9 cellular contexts compared by ENCODE assay signal in the genomic region with DNA sequence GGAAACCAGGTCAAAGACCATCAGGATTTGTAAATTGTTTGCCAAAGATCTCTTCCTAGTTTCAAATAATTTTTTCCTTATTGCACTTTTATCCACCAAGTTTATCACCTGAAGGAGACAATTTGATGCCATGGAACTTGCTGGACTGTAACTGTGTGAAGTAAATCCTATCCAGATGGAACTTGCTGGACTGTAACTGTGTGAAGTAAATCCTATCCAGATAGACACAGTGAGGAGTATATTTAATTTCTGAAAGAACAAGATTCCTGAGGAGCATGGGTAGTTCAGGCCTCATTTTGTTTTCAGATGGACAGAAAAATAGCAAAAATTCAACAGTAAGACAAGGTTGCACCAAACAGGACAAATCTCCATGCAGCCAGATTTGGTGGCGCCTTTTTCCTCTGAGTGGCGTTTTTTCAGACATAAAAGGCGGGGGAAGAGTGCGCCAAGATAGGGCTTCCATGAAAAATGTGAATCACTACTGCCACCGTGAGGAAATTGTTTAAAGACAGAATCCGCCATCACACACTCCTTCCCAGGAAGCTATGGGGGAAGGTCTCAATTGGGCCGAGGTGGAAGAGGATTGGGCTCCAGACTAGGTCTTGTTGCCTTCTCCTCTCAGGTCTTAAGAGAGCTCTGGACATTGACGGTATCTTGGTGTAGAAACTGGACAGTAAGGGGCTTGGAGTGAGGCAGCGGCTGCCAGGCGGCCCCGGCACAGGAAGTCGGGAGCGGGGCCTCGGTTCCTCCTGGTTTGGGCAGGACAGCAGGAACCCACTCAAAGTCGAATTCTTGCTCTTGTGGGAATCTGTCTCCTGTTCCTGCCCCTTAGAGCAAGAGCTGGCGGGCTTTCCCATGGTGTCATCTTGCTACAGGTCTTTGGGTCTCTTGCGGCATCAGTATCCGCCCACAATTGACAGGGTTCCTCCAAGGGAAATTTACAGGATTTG.
DNase-seq lines count a peak whose midpoint lies in the region; ATAC-seq and TF ChIP-seq lines count a peak whose summit lies in the region.
"Had no signal": no experiment of that assay in that cellular context is flagged by ENCODE, and none has a peak within 500 bp of the region (broad histone marks: within the 10 kb centered on the region; RNA-seq: fewer than 3 reads in every experiment).

No MANE protein-coding gene starts in this region.

- DNase-seq in CD8-positive, alpha-beta memory T cell = peak in 2 of 5 donors; percentile 77 to 78
- DNase-seq in HUDEP-2 (lab: John Stamatoyannopoulos, UW; ENCODE audit: unreplicated experiment in 76 of 76) = no peak
- DNase-seq in activated naive CD4-positive, alpha-beta T cell treated with anti-CD3 and anti-CD28 coated beads, Interleukin-2, amount 50 U/mL, for 16 hours = no peak
- no peak for DNase-seq in dermis blood vessel endothelial cell
- DNase-seq in cerebellar cortex (ENCODE audit: low spot score) = no peak
- DNase-seq: activated CD4-positive, alpha-beta T cell treated with anti-CD3 and anti-CD28 coated beads, Interleukin-2, amount 10 ng/mL, durations not matched to agents 24 days and 14 days had no signal

- peak overlapping the region in 6 of 8 donors; percentile 90 to 97 (median 94) for H3K27ac Mint-ChIP-seq in CD8-positive, alpha-beta memory T cell
- H3K27ac Mint-ChIP-seq: activated CD4-positive, alpha-beta T cell treated with anti-CD3 and anti-CD28 coated beads, Interleukin-2, amount 10 ng/mL, durations not matched to agents 24 days and 14 days had no signal

- no peak overlapping the region for H3K4me3 ChIP-seq in CD8-positive, alpha-beta memory T cell (ENCODE audit: low read length)
- peak overlapping the region; percentile 47 for H3K4me3 ChIP-seq in WI38 (ENCODE audit: low read depth, low read length)
- peak overlapping the region; percentile 68 to 86 for H3K4me3 ChIP-seq in mucosa of rectum (ENCODE audit: low read length in 2 of 2)

- POLR2A ChIA-PET in CD8-positive, alpha-beta memory T cell (lab: Charles Lee) = no interaction called here

- H3K27ac ChIP-seq in CD8-positive, alpha-beta memory T cell (ENCODE audit: low read depth, low read length) = no peak overlapping the region
- H3K27ac ChIP-seq in mucosa of rectum (ENCODE audit: low read depth in 2 of 2, low read length in 2 of 2) = peak overlapping the region in 1 of 2 donors; percentile 56

- H3K4me1 Mint-ChIP-seq in CD8-positive, alpha-beta memory T cell = peaks cover 0 to 16% (median 9%) of the 10 kb centered on the region in 3 donors
- H3K4me1 Mint-ChIP-seq: activated CD4-positive, alpha-beta T cell treated with anti-CD3 and anti-CD28 coated beads, Interleukin-2, amount 10 ng/mL, durations not matched to agents 24 days and 14 days had no signal

- no peaks in the 10 kb centered on the region for H3K36me3 Mint-ChIP-seq in CD8-positive, alpha-beta memory T cell

- H3K4me1 ChIP-seq in CD8-positive, alpha-beta memory T cell (ENCODE audit: insufficient read depth, low read length) = no peaks in the 10 kb centered on the region
- peaks cover 8 to 9% of the 10 kb centered on the region in 2 donors for H3K4me1 ChIP-seq in mucosa of rectum (ENCODE audit: control insufficient read depth in 2 of 2, insufficient read depth in 2 of 2, low read length in 2 of 2)

- no peaks in the 10 kb centered on the region for H3K27me3 ChIP-seq in CD8-positive, alpha-beta memory T cell (ENCODE audit: insufficient read depth, low read length, poor library complexity, severe bottlenecking)
- no peaks in the 10 kb centered on the region for H3K27me3 ChIP-seq in mucosa of rectum (ENCODE audit: control insufficient read depth in 2 of 2, insufficient read depth in 2 of 2, low read length in 2 of 2)

- CTCF ChIA-PET in CD8-positive, alpha-beta memory T cell (lab: Charles Lee) = no interaction called here

- no peaks in the 10 kb centered on the region for H3K27me3 Mint-ChIP-seq in CD8-positive, alpha-beta memory T cell
- H3K27me3 Mint-ChIP-seq: activated CD4-positive, alpha-beta T cell treated with anti-CD3 and anti-CD28 coated beads, Interleukin-2, amount 10 ng/mL, durations not matched to agents 24 days and 14 days had no signal

- no peaks in the 10 kb centered on the region for H3K9me3 ChIP-seq in CD8-positive, alpha-beta memory T cell (ENCODE audit: low read length)
- H3K9me3 ChIP-seq in mucosa of rectum (ENCODE audit: control insufficient read depth in 2 of 2, low read length in 2 of 2) = no peaks in the 10 kb centered on the region

- H3K9ac ChIP-seq in mucosa of rectum (ENCODE audit: low read depth in 1 of 2, low read length in 2 of 2) = peak overlapping the region; percentile 69 to 74

- TF ChIP-seq CTCF in WI38 (IDR thresholded peaks at IDR 0.05; ENCODE audit: low read depth, low read length) = no peak

- no peaks in the 10 kb centered on the region for H3K36me3 ChIP-seq in CD8-positive, alpha-beta memory T cell (ENCODE audit: insufficient read depth, low read length)
- no peaks in the 10 kb centered on the region for H3K36me3 ChIP-seq in mucosa of rectum (ENCODE audit: control insufficient read depth in 2 of 2, insufficient read depth in 2 of 2, low read length in 2 of 2)

- H3K9me3 Mint-ChIP-seq in CD8-positive, alpha-beta memory T cell = no peaks in the 10 kb centered on the region
- H3K9me3 Mint-ChIP-seq: activated CD4-positive, alpha-beta T cell treated with anti-CD3 and anti-CD28 coated beads, Interleukin-2, amount 10 ng/mL, durations not matched to agents 24 days and 14 days had no signal

- ATAC-seq in HG02763 (IDR thresholded peaks at IDR 0.05; ENCODE audit: unreplicated experiment) = peak; percentile 47

- peak overlapping the region in 5 of 7 donors; percentile 91 to 96 (median 93) for H3K4me3 Mint-ChIP-seq in CD8-positive, alpha-beta memory T cell
- H3K4me3 Mint-ChIP-seq: activated CD4-positive, alpha-beta T cell treated with anti-CD3 and anti-CD28 coated beads, Interleukin-2, amount 10 ng/mL, durations not matched to agents 24 days and 14 days had no signal
